1 cellular context compared by ENCODE assay signal in the genomic region with DNA sequence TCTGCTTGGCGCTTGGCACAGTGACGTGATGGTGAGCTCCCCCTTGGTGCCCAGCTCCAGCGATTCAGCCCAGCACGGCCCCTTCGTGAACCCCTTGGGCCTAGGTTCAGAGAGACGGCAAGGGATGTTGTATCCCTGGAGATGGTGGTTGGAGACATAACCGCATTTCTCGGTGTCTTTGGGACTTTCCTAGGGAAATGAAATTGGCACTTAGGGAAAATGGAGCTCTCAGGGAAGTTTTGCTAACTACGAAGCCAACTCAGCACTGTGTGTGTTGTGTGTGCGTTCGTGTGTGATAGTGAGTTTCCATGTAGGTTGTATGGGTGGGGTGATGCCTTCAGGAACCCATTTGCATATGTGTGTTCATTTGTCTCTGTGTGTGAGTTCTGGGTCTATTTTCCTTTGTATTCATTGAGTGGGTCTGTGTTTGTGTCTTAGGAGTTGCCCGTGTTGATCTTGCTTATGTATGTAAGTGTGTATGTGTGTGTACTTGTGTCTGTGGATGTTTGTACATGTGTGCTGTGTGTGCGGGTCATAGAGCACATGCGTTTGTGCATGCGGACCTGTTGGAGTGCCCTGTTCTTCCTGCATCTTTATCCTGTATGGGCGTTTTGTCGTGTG.
A peak's percentile ranks its signal among the peaks of the same experiment; 100 is the strongest.
TF ChIP-seq lines count a peak whose summit lies in the region.

No MANE protein-coding gene starts in this region.

TF ChIP-seq in HepG2, 621 proteins besides CTCF, POLR2A, EP300 and RAD21 (continued from another document and continues in another):
- TF ChIP-seq BRCA1 (CRISPR knock-in tag; IDR thresholded peaks at IDR 0.05), result 0 out of 2 replicates have a peak, but pooled peaks have one; percentile 49
- TF ChIP-seq SP4 (CRISPR knock-in tag; IDR thresholded peaks at IDR 0.05), result no peak
- TF ChIP-seq, protein P1, sequence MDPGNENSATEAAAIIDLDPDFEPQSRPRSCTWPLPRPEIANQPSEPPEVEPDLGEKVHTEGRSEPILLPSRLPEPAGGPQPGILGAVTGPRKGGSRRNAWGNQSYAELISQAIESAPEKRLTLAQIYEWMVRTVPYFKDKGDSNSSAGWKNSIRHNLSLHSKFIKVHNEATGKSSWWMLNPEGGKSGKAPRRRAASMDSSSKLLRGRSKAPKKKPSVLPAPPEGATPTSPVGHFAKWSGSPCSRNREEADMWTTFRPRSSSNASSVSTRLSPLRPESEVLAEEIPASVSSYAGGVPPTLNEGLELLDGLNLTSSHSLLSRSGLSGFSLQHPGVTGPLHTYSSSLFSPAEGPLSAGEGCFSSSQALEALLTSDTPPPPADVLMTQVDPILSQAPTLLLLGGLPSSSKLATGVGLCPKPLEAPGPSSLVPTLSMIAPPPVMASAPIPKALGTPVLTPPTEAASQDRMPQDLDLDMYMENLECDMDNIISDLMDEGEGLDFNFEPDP (CRISPR knock-in tag; conservative IDR thresholded peaks at IDR 0.05), result no peak
- TF ChIP-seq PHF8 (CRISPR knock-in tag; IDR thresholded peaks at IDR 0.05), result peak; percentile 52; the same call in 1 of the 2 replicates
- TF ChIP-seq ZNF264 (CRISPR knock-in tag; IDR thresholded peaks at IDR 0.05), result peak; percentile 69; the same call in 1 of the 2 replicates
- no peak for TF ChIP-seq NFKBIZ (CRISPR knock-in tag; IDR thresholded peaks at IDR 0.05)
- no peak for TF ChIP-seq ZNF598 (CRISPR knock-in tag; IDR thresholded peaks at IDR 0.05; ENCODE audit: borderline replicate concordance)
- peak; percentile 76 for TF ChIP-seq CCAR2 (optimal IDR thresholded peaks at IDR 0.05; ENCODE audit: low read depth, low read length)
- peak; percentile 64; the same call in 1 of the 2 replicates for TF ChIP-seq JUNB (CRISPR knock-in tag; IDR thresholded peaks at IDR 0.05; ENCODE audit: borderline replicate concordance)
- no peak for TF ChIP-seq ZNF777 (CRISPR knock-in tag; IDR thresholded peaks at IDR 0.05)
- TF ChIP-seq, protein P2, sequence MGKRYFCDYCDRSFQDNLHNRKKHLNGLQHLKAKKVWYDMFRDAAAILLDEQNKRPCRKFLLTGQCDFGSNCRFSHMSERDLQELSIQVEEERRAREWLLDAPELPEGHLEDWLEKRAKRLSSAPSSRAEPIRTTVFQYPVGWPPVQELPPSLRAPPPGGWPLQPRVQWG (CRISPR knock-in tag; IDR thresholded peaks at IDR 0.05; ENCODE audit: borderline replicate concordance, low read depth), result peak; percentile 31; the same call in 1 of the 2 replicates
- TF ChIP-seq RAD51 (IDR thresholded peaks at IDR 0.05; ENCODE audit: borderline replicate concordance), result no peak
- no peak for TF ChIP-seq ZNF562 (CRISPR knock-in tag; IDR thresholded peaks at IDR 0.05; ENCODE audit: borderline replicate concordance)
- TF ChIP-seq PHF21A (CRISPR knock-in tag; IDR thresholded peaks at IDR 0.05), result no peak
- TF ChIP-seq, protein P3, sequence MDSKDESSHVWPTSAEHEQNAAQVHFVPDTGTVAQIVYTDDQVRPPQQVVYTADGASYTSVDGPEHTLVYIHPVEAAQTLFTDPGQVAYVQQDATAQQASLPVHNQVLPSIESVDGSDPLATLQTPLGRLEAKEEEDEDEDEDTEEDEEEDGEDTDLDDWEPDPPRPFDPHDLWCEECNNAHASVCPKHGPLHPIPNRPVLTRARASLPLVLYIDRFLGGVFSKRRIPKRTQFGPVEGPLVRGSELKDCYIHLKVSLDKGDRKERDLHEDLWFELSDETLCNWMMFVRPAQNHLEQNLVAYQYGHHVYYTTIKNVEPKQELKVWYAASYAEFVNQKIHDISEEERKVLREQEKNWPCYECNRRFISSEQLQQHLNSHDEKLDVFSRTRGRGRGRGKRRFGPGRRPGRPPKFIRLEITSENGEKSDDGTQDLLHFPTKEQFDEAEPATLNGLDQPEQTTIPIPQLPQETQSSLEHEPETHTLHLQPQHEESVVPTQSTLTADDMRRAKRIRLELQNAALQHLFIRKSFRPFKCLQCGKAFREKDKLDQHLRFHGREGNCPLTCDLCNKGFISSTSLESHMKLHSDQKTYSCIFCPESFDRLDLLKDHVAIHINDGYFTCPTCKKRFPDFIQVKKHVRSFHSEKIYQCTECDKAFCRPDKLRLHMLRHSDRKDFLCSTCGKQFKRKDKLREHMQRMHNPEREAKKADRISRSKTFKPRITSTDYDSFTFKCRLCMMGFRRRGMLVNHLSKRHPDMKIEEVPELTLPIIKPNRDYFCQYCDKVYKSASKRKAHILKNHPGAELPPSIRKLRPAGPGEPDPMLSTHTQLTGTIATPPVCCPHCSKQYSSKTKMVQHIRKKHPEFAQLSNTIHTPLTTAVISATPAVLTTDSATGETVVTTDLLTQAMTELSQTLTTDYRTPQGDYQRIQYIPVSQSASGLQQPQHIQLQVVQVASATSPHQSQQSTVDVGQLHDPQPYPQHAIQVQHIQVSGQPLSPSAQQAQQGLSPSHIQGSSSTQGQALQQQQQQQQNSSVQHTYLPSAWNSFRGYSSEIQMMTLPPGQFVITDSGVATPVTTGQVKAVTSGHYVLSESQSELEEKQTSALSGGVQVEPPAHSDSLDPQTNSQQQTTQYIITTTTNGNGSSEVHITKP (CRISPR knock-in tag; IDR thresholded peaks at IDR 0.05; ENCODE audit: low read depth), result no peak
- no peak for TF ChIP-seq ZNF34 (CRISPR knock-in tag; IDR thresholded peaks at IDR 0.05; ENCODE audit: borderline replicate concordance)
- no peak for TF ChIP-seq SIX1 (CRISPR knock-in tag; IDR thresholded peaks at IDR 0.05; ENCODE audit: borderline replicate concordance)
- TF ChIP-seq, protein P4, sequence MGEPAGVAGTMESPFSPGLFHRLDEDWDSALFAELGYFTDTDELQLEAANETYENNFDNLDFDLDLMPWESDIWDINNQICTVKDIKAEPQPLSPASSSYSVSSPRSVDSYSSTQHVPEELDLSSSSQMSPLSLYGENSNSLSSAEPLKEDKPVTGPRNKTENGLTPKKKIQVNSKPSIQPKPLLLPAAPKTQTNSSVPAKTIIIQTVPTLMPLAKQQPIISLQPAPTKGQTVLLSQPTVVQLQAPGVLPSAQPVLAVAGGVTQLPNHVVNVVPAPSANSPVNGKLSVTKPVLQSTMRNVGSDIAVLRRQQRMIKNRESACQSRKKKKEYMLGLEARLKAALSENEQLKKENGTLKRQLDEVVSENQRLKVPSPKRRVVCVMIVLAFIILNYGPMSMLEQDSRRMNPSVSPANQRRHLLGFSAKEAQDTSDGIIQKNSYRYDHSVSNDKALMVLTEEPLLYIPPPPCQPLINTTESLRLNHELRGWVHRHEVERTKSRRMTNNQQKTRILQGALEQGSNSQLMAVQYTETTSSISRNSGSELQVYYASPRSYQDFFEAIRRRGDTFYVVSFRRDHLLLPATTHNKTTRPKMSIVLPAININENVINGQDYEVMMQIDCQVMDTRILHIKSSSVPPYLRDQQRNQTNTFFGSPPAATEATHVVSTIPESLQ (CRISPR knock-in tag; conservative IDR thresholded peaks at IDR 0.05), result no peak
- peak; percentile 76; the same call in 1 of the 2 replicates for TF ChIP-seq SRY (CRISPR knock-in tag; IDR thresholded peaks at IDR 0.05)
- 0 out of 2 replicates have a peak, but pooled peaks have one; percentile 36 for TF ChIP-seq ZNF607 (CRISPR knock-in tag; IDR thresholded peaks at IDR 0.05; ENCODE audit: borderline replicate concordance)
- TF ChIP-seq FOXJ3 (CRISPR knock-in tag; IDR thresholded peaks at IDR 0.05; ENCODE audit: borderline replicate concordance), result no peak; the same call in 1 of the 2 replicates
- 0 out of 2 replicates have a peak, but pooled peaks have one; percentile 58 for TF ChIP-seq ZNF20 (CRISPR knock-in tag; IDR thresholded peaks at IDR 0.05)
- no peak for TF ChIP-seq GABPA (IDR thresholded peaks at IDR 0.05; ENCODE audit: low read depth, low read length)
- TF ChIP-seq GABPA (CRISPR knock-in tag; IDR thresholded peaks at IDR 0.05; ENCODE audit: low read depth), result no peak
- TF ChIP-seq, protein P5, sequence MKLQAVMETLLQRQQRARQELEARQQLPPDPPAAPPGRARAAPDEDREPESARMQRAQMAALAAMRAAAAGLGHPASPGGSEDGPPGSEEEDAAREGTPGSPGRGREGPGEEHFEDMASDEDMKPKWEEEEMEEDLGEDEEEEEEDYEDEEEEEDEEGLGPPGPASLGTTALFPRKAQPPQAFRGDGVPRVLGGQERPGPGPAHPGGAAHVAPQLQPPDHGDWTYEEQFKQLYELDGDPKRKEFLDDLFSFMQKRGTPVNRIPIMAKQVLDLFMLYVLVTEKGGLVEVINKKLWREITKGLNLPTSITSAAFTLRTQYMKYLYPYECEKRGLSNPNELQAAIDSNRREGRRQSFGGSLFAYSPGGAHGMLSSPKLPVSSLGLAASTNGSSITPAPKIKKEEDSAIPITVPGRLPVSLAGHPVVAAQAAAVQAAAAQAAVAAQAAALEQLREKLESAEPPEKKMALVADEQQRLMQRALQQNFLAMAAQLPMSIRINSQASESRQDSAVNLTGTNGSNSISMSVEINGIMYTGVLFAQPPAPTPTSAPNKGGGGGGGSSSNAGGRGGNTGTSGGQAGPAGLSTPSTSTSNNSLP (IDR thresholded peaks at IDR 0.05; ENCODE audit: low read depth, low read length), result no peak
- no peak for TF ChIP-seq TSC22D2 (CRISPR knock-in tag; IDR thresholded peaks at IDR 0.05; ENCODE audit: borderline replicate concordance)
- TF ChIP-seq ARID2 (CRISPR knock-in tag; IDR thresholded peaks at IDR 0.05; ENCODE audit: borderline replicate concordance), result no peak; the same call in 1 of the 2 replicates
- TF ChIP-seq ZNF101 (CRISPR knock-in tag; IDR thresholded peaks at IDR 0.05; ENCODE audit: borderline replicate concordance, low read depth), result no peak
- no peak for TF ChIP-seq RFX1 (IDR thresholded peaks at IDR 0.05)
- TF ChIP-seq, protein P6, sequence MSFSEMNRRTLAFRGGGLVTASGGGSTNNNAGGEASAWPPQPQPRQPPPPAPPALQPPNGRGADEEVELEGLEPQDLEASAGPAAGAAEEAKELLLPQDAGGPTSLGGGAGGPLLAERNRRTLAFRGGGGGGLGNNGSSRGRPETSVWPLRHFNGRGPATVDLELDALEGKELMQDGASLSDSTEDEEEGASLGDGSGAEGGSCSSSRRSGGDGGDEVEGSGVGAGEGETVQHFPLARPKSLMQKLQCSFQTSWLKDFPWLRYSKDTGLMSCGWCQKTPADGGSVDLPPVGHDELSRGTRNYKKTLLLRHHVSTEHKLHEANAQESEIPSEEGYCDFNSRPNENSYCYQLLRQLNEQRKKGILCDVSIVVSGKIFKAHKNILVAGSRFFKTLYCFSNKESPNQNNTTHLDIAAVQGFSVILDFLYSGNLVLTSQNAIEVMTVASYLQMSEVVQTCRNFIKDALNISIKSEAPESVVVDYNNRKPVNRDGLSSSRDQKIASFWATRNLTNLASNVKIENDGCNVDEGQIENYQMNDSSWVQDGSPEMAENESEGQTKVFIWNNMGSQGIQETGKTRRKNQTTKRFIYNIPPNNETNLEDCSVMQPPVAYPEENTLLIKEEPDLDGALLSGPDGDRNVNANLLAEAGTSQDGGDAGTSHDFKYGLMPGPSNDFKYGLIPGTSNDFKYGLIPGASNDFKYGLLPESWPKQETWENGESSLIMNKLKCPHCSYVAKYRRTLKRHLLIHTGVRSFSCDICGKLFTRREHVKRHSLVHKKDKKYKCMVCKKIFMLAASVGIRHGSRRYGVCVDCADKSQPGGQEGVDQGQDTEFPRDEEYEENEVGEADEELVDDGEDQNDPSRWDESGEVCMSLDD (CRISPR knock-in tag; IDR thresholded peaks at IDR 0.05; ENCODE audit: borderline replicate concordance), result peak; percentile 42; the same call in 1 of the 2 replicates
- TF ChIP-seq ZNF234 (CRISPR knock-in tag; conservative IDR thresholded peaks at IDR 0.05), result no peak
- peak; percentile 86; the same call in 1 of the 2 replicates for TF ChIP-seq HOXA5 (CRISPR knock-in tag; IDR thresholded peaks at IDR 0.05)
- TF ChIP-seq, protein P7, sequence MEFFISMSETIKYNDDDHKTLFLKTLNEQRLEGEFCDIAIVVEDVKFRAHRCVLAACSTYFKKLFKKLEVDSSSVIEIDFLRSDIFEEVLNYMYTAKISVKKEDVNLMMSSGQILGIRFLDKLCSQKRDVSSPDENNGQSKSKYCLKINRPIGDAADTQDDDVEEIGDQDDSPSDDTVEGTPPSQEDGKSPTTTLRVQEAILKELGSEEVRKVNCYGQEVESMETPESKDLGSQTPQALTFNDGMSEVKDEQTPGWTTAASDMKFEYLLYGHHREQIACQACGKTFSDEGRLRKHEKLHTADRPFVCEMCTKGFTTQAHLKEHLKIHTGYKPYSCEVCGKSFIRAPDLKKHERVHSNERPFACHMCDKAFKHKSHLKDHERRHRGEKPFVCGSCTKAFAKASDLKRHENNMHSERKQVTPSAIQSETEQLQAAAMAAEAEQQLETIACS (CRISPR knock-in tag; IDR thresholded peaks at IDR 0.05), result 0 out of 2 replicates have a peak, but pooled peaks have one; percentile 18
- TF ChIP-seq, protein P8, sequence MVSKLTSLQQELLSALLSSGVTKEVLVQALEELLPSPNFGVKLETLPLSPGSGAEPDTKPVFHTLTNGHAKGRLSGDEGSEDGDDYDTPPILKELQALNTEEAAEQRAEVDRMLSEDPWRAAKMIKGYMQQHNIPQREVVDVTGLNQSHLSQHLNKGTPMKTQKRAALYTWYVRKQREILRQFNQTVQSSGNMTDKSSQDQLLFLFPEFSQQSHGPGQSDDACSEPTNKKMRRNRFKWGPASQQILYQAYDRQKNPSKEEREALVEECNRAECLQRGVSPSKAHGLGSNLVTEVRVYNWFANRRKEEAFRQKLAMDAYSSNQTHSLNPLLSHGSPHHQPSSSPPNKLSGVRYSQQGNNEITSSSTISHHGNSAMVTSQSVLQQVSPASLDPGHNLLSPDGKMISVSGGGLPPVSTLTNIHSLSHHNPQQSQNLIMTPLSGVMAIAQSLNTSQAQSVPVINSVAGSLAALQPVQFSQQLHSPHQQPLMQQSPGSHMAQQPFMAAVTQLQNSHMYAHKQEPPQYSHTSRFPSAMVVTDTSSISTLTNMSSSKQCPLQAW (CRISPR knock-in tag; IDR thresholded peaks at IDR 0.05), result peak; percentile 47
- TF ChIP-seq, protein P9, sequence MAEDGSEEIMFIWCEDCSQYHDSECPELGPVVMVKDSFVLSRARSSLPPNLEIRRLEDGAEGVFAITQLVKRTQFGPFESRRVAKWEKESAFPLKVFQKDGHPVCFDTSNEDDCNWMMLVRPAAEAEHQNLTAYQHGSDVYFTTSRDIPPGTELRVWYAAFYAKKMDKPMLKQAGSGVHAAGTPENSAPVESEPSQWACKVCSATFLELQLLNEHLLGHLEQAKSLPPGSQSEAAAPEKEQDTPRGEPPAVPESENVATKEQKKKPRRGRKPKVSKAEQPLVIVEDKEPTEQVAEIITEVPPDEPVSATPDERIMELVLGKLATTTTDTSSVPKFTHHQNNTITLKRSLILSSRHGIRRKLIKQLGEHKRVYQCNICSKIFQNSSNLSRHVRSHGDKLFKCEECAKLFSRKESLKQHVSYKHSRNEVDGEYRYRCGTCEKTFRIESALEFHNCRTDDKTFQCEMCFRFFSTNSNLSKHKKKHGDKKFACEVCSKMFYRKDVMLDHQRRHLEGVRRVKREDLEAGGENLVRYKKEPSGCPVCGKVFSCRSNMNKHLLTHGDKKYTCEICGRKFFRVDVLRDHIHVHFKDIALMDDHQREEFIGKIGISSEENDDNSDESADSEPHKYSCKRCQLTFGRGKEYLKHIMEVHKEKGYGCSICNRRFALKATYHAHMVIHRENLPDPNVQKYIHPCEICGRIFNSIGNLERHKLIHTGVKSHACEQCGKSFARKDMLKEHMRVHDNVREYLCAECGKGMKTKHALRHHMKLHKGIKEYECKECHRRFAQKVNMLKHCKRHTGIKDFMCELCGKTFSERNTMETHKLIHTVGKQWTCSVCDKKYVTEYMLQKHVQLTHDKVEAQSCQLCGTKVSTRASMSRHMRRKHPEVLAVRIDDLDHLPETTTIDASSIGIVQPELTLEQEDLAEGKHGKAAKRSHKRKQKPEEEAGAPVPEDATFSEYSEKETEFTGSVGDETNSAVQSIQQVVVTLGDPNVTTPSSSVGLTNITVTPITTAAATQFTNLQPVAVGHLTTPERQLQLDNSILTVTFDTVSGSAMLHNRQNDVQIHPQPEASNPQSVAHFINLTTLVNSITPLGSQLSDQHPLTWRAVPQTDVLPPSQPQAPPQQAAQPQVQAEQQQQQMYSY (CRISPR knock-in tag; IDR thresholded peaks at IDR 0.05), result peak; percentile 62
- peak; percentile 15; the same call in 1 of the 2 replicates for TF ChIP-seq ZBTB7A (CRISPR knock-in tag; IDR thresholded peaks at IDR 0.05)
- TF ChIP-seq NCOA1 (CRISPR knock-in tag; IDR thresholded peaks at IDR 0.05), result 0 out of 2 replicates have a peak, but pooled peaks have one; percentile 9
- no peak for TF ChIP-seq TGIF2 (CRISPR knock-in tag; IDR thresholded peaks at IDR 0.05)
- no peak; the same call in 1 of the 2 replicates for TF ChIP-seq ZSCAN31 (CRISPR knock-in tag; IDR thresholded peaks at IDR 0.05; ENCODE audit: low read depth)
